Comparison of ENCODE assay signal across 22 cellular contexts in genomic region chr19:35792888-35793287, GRCh38. TPM values are rescaled to one million over a fixed set of nuclear protein-coding genes. Genes with fewer than 3 reads are reported as not detected.
DNase-seq lines count a peak whose midpoint lies in the region; ATAC-seq and TF ChIP-seq lines count a peak whose summit lies in the region.
"Had no signal": no experiment of that assay in that cellular context is flagged by ENCODE, and none has a peak within 500 bp of the region (broad histone marks: within the 10 kb centered on the region; RNA-seq: fewer than 3 reads in every experiment).

No MANE protein-coding gene starts in this region.

- no peaks in the 10 kb centered on the region; a peak in 1 of 3 replicates for H3K36me3 ChIP-seq in HEK293 (ENCODE audit: control insufficient read depth in 2 of 2, insufficient read depth in 1 of 2, low read length in 2 of 2)
- H3K36me3 ChIP-seq in neuronal stem cell (replicated peaks in 1 of 2; ENCODE audit: control insufficient read depth in 2 of 2, insufficient read depth in 2 of 2, low read length in 2 of 2): no peaks in the 10 kb centered on the region

- H3K4me3 ChIP-seq in HEK293 (ENCODE audit: low read depth, low read length): no peak overlapping the region
- no peak overlapping the region for H3K4me3 ChIP-seq in neuronal stem cell (ENCODE audit: low read length in 2 of 2)
- H3K4me3 ChIP-seq: GM12878, GM23248 had no signal

- H3K18ac ChIP-seq in neuronal stem cell (ENCODE audit: low read length): no peak overlapping the region

- peak; percentile 10 for DNase-seq in Right ventricle myocardium superior
- DNase-seq in Right ventricle myocardium inferior (ENCODE audit: missing footprints): no peak
- no peak for DNase-seq in neuronal stem cell (ENCODE audit: low spot score)
- no peak for DNase-seq in dedifferentiated amniotic fluid mesenchymal stem cell (ENCODE audit: extremely low spot score)
- DNase-seq in mesenteric fat pad (ENCODE audit: low spot score): no peak
- DNase-seq: CD4-positive, alpha-beta T cell; CD8-positive, alpha-beta memory T cell; DMS 273 treated with DMSO at 0.1 percent for 48 hours; DMS79; GDM1; HCEC 1CT; HFFc6 had no signal

- no peak overlapping the region for H2AFZ ChIP-seq in neuronal stem cell (ENCODE audit: low read length)
- H2AFZ ChIP-seq: GM23248 had no signal

- CTCF ChIA-PET in HEK293 (lab: Yijun Ruan, JAX): interaction anchor here (1.0 kb wide), 1 partner anchor 9 kb away, joined by 4 read pairs; no protein-coding TSS in a partner anchor

- peak overlapping the region; percentile 30 for H2BK15ac ChIP-seq in neuronal stem cell (ENCODE audit: low read length)

- no CpG with 5 or more reads among the region's 8 CpGs for WGBS in neuronal stem cell (ENCODE audit: extremely low coverage in 2 of 2, insufficient read length in 2 of 2, insufficient replicate concordance in 1 of 2), 2 donors

- intact Hi-C loops in Right ventricle myocardium superior (cut with DNase I): no loop called here
- intact Hi-C loops in Right ventricle myocardium inferior (cut with DNase I): no loop called here

- H2AK5ac ChIP-seq in neuronal stem cell (ENCODE audit: low read depth, low read length): no peak overlapping the region

- TF ChIP-seq CTCF in HEK293 (tag by site-specific recombination; IDR thresholded peaks at IDR 0.05): no peak

- H2BK5ac ChIP-seq in neuronal stem cell (ENCODE audit: low read length): no peak overlapping the region

- H3K4ac ChIP-seq in neuronal stem cell (ENCODE audit: low read length): no peak overlapping the region

- no peak overlapping the region for H2BK12ac ChIP-seq in neuronal stem cell (ENCODE audit: low read length)

- no peak overlapping the region for H2BK120ac ChIP-seq in neuronal stem cell (ENCODE audit: low read depth, low read length)

- no peak overlapping the region for H4K8ac ChIP-seq in neuronal stem cell (ENCODE audit: low read depth, low read length)

- no peak overlapping the region for H3K4me2 ChIP-seq in neuronal stem cell (ENCODE audit: insufficient read depth, low read length, poor library complexity, severe bottlenecking)

- H3K23ac ChIP-seq in neuronal stem cell (ENCODE audit: low read depth, low read length, poor library complexity): no peak overlapping the region

- ATAC-seq in Right ventricle myocardium superior (ENCODE audit: poor library complexity) (no peak), Right ventricle myocardium inferior (no peak), GM18498 (IDR thresholded peaks at IDR 0.05; ENCODE audit: unreplicated experiment) (no peak)
- ATAC-seq: GM12878 had no signal

- H3K4me1 ChIP-seq in HEK293 (ENCODE audit: control insufficient read depth, insufficient read depth, low read length): no peaks in the 10 kb centered on the region
- peaks cover 3 to 8% of the 10 kb centered on the region in 2 donors for H3K4me1 ChIP-seq in neuronal stem cell (ENCODE audit: control insufficient read depth in 2 of 2, insufficient read depth in 1 of 2, low read depth in 1 of 2, low read length in 2 of 2)

- H3K79me1 ChIP-seq in neuronal stem cell (ENCODE audit: low read depth, low read length): peaks cover 5% of the 10 kb centered on the region

- H3K9me3 ChIP-seq in HEK293 (ENCODE audit: control insufficient read depth, insufficient read depth, low read depth, low read length) (no peaks in the 10 kb centered on the region), neuronal stem cell (replicated peaks in 1 of 2; ENCODE audit: control insufficient read depth in 2 of 2, insufficient read depth in 1 of 2, low read depth in 1 of 2, low read length in 2 of 2) (no peaks in the 10 kb centered on the region)

- no peak overlapping the region for H3K9ac ChIP-seq in neuronal stem cell (ENCODE audit: low read depth, low read length, poor library complexity)
- H3K9ac ChIP-seq: GM23248 had no signal

- H3K27ac ChIP-seq in HEK293 (ENCODE audit: extremely low read depth, low read depth, low read length) (no peak overlapping the region), neuronal stem cell (replicated peaks; ENCODE audit: low read length) (no peak overlapping the region)
- H3K27ac ChIP-seq: GM23248 had no signal

- H4K91ac ChIP-seq in neuronal stem cell (ENCODE audit: low read depth, low read length, poor library complexity): no peak overlapping the region

- POLR2A ChIA-PET in HEK293 (lab: Yijun Ruan, JAX): no interaction called here

- H3K27me3 ChIP-seq in neuronal stem cell (ENCODE audit: control insufficient read depth in 3 of 3, insufficient read depth in 3 of 3, low read depth in 1 of 3, low read length in 3 of 3): peaks cover 9 to 32% (median 20%) of the 10 kb centered on the region in 3 experiments

- H3K14ac ChIP-seq in neuronal stem cell (ENCODE audit: low read length): no peak overlapping the region

TF ChIP-seq in HEK293, 187 proteins besides CTCF, POLR2A, EP300 and RAD21 (continues in another document):
- TF ChIP-seq, protein P1, sequence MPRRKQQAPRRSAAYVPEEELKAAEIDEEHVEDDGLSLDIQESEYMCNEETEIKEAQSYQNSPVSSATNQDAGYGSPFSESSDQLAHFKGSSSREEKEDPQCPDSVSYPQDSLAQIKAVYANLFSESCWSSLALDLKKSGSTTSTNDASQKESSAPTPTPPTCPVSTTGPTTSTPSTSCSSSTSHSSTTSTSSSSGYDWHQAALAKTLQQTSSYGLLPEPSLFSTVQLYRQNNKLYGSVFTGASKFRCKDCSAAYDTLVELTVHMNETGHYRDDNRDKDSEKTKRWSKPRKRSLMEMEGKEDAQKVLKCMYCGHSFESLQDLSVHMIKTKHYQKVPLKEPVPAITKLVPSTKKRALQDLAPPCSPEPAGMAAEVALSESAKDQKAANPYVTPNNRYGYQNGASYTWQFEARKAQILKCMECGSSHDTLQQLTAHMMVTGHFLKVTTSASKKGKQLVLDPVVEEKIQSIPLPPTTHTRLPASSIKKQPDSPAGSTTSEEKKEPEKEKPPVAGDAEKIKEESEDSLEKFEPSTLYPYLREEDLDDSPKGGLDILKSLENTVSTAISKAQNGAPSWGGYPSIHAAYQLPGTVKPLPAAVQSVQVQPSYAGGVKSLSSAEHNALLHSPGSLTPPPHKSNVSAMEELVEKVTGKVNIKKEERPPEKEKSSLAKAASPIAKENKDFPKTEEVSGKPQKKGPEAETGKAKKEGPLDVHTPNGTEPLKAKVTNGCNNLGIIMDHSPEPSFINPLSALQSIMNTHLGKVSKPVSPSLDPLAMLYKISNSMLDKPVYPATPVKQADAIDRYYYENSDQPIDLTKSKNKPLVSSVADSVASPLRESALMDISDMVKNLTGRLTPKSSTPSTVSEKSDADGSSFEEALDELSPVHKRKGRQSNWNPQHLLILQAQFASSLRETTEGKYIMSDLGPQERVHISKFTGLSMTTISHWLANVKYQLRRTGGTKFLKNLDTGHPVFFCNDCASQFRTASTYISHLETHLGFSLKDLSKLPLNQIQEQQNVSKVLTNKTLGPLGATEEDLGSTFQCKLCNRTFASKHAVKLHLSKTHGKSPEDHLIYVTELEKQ (tag by site-specific recombination; IDR thresholded peaks at IDR 0.05; ENCODE audit: borderline replicate concordance): no peak
- no peak for TF ChIP-seq KLF16 (tag by site-specific recombination; IDR thresholded peaks at IDR 0.05)
- TF ChIP-seq ZNF391 (tag by site-specific recombination; IDR thresholded peaks at IDR 0.05; ENCODE audit: borderline replicate concordance, low read depth): no peak
- no peak for TF ChIP-seq ATF2 (tag by site-specific recombination; IDR thresholded peaks at IDR 0.05; ENCODE audit: low read depth)
- TF ChIP-seq ZNF449 (tag by site-specific recombination; IDR thresholded peaks at IDR 0.05): peak; percentile 93
- TF ChIP-seq ZNF24 (tag by site-specific recombination; IDR thresholded peaks at IDR 0.05): no peak
- no peak for TF ChIP-seq ZNF785 (tag by site-specific recombination; IDR thresholded peaks at IDR 0.05)
- TF ChIP-seq ZNF266 (tag by site-specific recombination; IDR thresholded peaks at IDR 0.05; ENCODE audit: low read depth): no peak

RNA-seq across cellular contexts. Expression of gene ARHGAP33, which starts 17.5 kb away (rescaled TPM):
- total RNA-seq in Right ventricle myocardium superior (3.0 TPM), Right ventricle myocardium inferior (4.2 TPM), mesenteric fat pad (2.7 TPM)
- polyA plus RNA-seq in neuronal stem cell (2013, experiment 1 of 2): 36.2 TPM
- polyA plus RNA-seq in neuronal stem cell (2013, experiment 2 of 2): 37.5 TPM
- polyA plus RNA-seq: CD14-positive monocyte had no signal

RNA-seq across cellular contexts. Expression of gene PRODH2, which starts 19.8 kb away (rescaled TPM):
- not detected for total RNA-seq in Right ventricle myocardium superior
- total RNA-seq in Right ventricle myocardium inferior: not detected
- polyA plus RNA-seq in neuronal stem cell (2013, experiment 1 of 2): not detected
- polyA plus RNA-seq in neuronal stem cell (2013, experiment 2 of 2): not detected
- total RNA-seq in mesenteric fat pad: not detected
- total RNA-seq: A172; A673; CD4-positive, alpha-beta T cell; CD8-positive, alpha-beta memory T cell; GM12878; GM23248; H1; H7; HFFc6 had no signal
- polyA plus RNA-seq: BJ; CD14-positive monocyte; CD8-positive, alpha-beta memory T cell; GM23248; H1 had no signal

RNA-seq across cellular contexts. Expression of gene PROSER3, which starts 34.9 kb away (rescaled TPM):
- total RNA-seq in Right ventricle myocardium superior (5.9 TPM), Right ventricle myocardium inferior (5.1 TPM), mesenteric fat pad (16.6 TPM)
- polyA plus RNA-seq in neuronal stem cell (2013, experiment 1 of 2): 36.6 TPM
- polyA plus RNA-seq in neuronal stem cell (2013, experiment 2 of 2): 35.2 TPM

RNA-seq across cellular contexts. Expression of gene HSPB6, which starts 36.1 kb away (rescaled TPM):
- total RNA-seq in Right ventricle myocardium superior (570 TPM), Right ventricle myocardium inferior (662 TPM), mesenteric fat pad (506 TPM)
- 2.6 TPM for polyA plus RNA-seq in neuronal stem cell (2013, experiment 1 of 2)
- 2.4 TPM for polyA plus RNA-seq in neuronal stem cell (2013, experiment 2 of 2)
- total RNA-seq: A673; CD4-positive, alpha-beta T cell; CD8-positive, alpha-beta memory T cell; H1 had no signal
- polyA plus RNA-seq: CD14-positive monocyte; CD8-positive, alpha-beta memory T cell had no signal

RNA-seq across cellular contexts. Expression of gene LIN37, which starts 44.5 kb away (rescaled TPM):
- total RNA-seq in Right ventricle myocardium superior (5.2 TPM), Right ventricle myocardium inferior (8.2 TPM), mesenteric fat pad (12.9 TPM)
- 5.9 TPM for polyA plus RNA-seq in neuronal stem cell (2013, experiment 1 of 2)
- polyA plus RNA-seq in neuronal stem cell (2013, experiment 2 of 2): 5.2 TPM
